14 cellular contexts compared by ENCODE assay signal in genomic region chr6:163708459-163708858, GRCh38.
DNase-seq lines count a peak whose midpoint lies in the region; ATAC-seq and TF ChIP-seq lines count a peak whose summit lies in the region.
"Had no signal": no experiment of that assay in that cellular context is flagged by ENCODE, and none has a peak within 500 bp of the region (broad histone marks: within the 10 kb centered on the region; RNA-seq: fewer than 3 reads in every experiment).

No MANE protein-coding gene starts in this region.

- H3K4me3 Mint-ChIP-seq in activated B cell treated with CpG ODN at 0.5 μM for 24 hours = no peak overlapping the region

- H3K4me1 Mint-ChIP-seq in activated B cell treated with CpG ODN at 0.5 μM for 24 hours = peaks cover 98% of the 10 kb centered on the region

- no peaks in the 10 kb centered on the region for H3K36me3 Mint-ChIP-seq in activated B cell treated with CpG ODN at 0.5 μM for 24 hours (ENCODE audit: low read depth)

- H3K9me3 Mint-ChIP-seq in activated B cell treated with CpG ODN at 0.5 μM for 24 hours = peaks cover 2% of the 10 kb centered on the region

- H3K27me3 Mint-ChIP-seq in activated B cell treated with CpG ODN at 0.5 μM for 24 hours = no peaks in the 10 kb centered on the region

- ATAC-seq in GM18499 (IDR thresholded peaks at IDR 0.05; ENCODE audit: insufficient read depth, unreplicated experiment) = peak; percentile 51
- ATAC-seq in GM19467 (IDR thresholded peaks at IDR 0.05; ENCODE audit: unreplicated experiment) = peak; percentile 49
- peak; percentile 48 for ATAC-seq in HG03025 (IDR thresholded peaks at IDR 0.05; ENCODE audit: low FRiP score, unreplicated experiment)
- ATAC-seq in activated B cell treated with CpG ODN at 0.5 μM for 24 hours (ENCODE audit: low read depth) = no peak
- ATAC-seq: HCT116, left lobe of liver had no signal

- CTCF ChIA-PET in activated B cell treated with CpG ODN at 0.5 μM for 24 hours (lab: Charles Lee) = interaction anchor here (0.5 to 1.6 kb wide), 6 partner anchors 24 to 248 kb away, joined by 3 to 4 read pairs (median 3); no protein-coding TSS in a partner anchor

- DNase-seq in activated B cell treated with CpG ODN at 0.5 μM for 24 hours (no peak), NCI-H2171 (lab: John Stamatoyannopoulos, UW) (no peak), hypothalamus (lab: John Stamatoyannopoulos, UW) (no peak), NCI-H128 (lab: John Stamatoyannopoulos, UW; ENCODE audit: unreplicated experiment) (no peak), occipital lobe (lab: John Stamatoyannopoulos, UW) (no peak)
- DNase-seq: activated CD8-positive, alpha-beta memory T cell treated with anti-CD3 and anti-CD28 coated beads for 24 hours; aorta; COR-L47; NCI-H187 had no signal

- POLR2A ChIA-PET in activated B cell treated with CpG ODN at 0.5 μM for 24 hours (lab: Charles Lee) = interaction anchor here (1.1 to 1.8 kb wide), 4 partner anchors 10 to 47 kb away, joined by 3 to 10 read pairs (median 4); no protein-coding TSS in a partner anchor

- peak overlapping the region; percentile 70 for H3K27ac Mint-ChIP-seq in activated B cell treated with CpG ODN at 0.5 μM for 24 hours

- no peak for TF ChIP-seq CTCF in activated B cell treated with CpG ODN at 0.5 μM for 24 hours (IDR thresholded peaks at IDR 0.05)

- intact Hi-C loops in activated B cell treated with CpG ODN at 0.5 μM for 24 hours (cut with micrococcal nuclease) = loop anchor here (1.0 to 5.0 kb wide), 2 partner anchors 48 to 249 kb away; no protein-coding TSS in a partner anchor
